In the genomic region with DNA sequence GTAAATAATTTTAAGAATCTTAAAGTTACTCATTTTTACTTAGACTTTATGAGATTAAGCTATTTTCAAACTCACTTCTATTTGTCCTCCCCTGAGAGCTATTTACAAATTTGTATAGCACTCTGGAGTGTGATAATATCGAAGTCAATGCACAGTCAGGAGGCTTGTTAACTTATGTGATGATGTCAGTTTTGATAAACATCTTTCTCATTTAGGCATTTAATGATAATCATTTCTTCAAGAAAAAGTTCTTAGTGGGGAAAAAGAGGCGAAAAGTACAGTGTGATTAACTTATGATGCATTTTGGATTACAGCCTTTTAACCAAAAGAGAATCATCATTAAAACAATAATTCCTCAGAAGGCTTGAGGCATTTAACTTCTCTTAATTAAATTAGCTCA, we compare ENCODE assay signal across 6 cellular contexts.
"Had no signal": no experiment of that assay in that cellular context is flagged by ENCODE, and none has a peak within 500 bp of the region (broad histone marks: within the 10 kb centered on the region; RNA-seq: fewer than 3 reads in every experiment).

No MANE protein-coding gene starts in this region.

- DNase-seq: IMR-90, KBM-7, KG1 had no signal

- H3K27ac ChIP-seq: HL-60 had no signal

- H3K4me3 ChIP-seq: K562 had no signal

- ATAC-seq: HepG2, K562 had no signal
